7 cellular contexts compared by ENCODE assay signal in the genomic region with DNA sequence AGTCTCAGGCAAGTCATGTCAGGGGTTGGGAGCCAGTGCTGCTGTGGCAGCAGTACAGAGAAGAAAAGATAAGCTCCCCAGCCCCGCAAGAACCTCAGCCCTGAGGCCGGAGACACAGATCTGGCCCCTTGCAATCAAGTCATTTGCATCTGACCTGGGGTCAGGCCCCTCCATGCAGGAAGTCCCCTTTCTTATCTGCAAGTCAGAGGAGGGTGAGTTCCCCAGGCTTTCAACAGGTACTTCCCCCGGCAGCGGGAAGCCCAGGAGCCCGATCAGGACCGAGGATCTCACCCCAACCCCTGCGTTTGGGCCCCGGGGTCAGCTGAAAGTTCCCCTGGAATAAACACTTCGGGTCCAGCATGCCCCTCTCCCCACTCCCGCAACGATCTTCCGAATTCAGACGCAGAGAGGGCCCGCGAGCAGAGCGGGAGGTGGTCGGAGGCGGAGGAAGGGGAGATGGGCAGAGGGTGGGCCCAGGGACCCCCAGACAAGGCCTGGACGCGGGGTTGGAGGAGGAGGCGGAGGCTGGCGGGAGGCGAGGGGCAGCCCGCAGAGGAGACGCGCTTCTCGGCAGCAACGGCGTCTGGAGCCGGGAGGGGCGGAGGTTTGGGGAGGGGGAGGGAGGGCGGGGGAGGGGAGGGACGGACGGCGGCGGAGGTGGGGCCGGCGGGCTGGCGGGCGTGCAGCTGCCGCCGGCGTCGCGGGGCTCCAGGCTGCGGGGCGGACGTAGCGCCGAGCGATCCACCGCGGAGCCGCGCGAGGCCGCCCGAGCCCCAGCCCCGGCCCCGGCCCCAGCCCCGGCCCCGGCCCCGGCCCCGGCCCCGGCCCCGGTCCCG. TPM values are rescaled to one million over a fixed set of nuclear protein-coding genes. Genes with fewer than 3 reads are reported as not detected.
A peak's percentile ranks its signal among the peaks of the same experiment; 100 is the strongest.
DNase-seq lines count a peak whose midpoint lies in the region; ATAC-seq, FAIRE-seq and TF ChIP-seq lines count a peak whose summit lies in the region.

A gene with protein sequence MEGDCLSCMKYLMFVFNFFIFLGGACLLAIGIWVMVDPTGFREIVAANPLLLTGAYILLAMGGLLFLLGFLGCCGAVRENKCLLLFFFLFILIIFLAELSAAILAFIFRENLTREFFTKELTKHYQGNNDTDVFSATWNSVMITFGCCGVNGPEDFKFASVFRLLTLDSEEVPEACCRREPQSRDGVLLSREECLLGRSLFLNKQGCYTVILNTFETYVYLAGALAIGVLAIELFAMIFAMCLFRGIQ (plus strand): TSS at position 685 of the 836 bp plus-strand sequence. CDS start 179,455 bp downstream, outside the sequence.

- RAD21 ChIA-PET in GM12878 (lab: Charles Lee; ENCODE audit: unreplicated experiment) = interaction anchor here (0.6 to 1.5 kb wide), 4 partner anchors 50 to 185 kb away, joined by 3 to 5 read pairs (median 4); no protein-coding TSS in a partner anchor

- H3K4me3 ChIP-seq in GM12878 = peak within 1 kb of the TSS; percentile 86

- in situ Hi-C loops in GM12878 (cut with MboI) = loop anchor here (5.0 to 10.0 kb wide), 2 partner anchors 166 to 188 kb away; no protein-coding TSS in a partner anchor

- H3K27ac ChIP-seq in GM12878 (ENCODE audit: control insufficient read depth, insufficient read depth) = peak within 1 kb of the TSS; percentile 33; the same call in 1 of the 2 replicates

- no peak for FAIRE-seq in GM12878 (lab: Jason Lieb, UNC)

- H3K4me2 ChIP-seq in GM12878 (ENCODE audit: control insufficient read depth, insufficient read depth) = peak within 1 kb of the TSS; percentile 100

- H2AFZ ChIP-seq in GM12878 (ENCODE audit: control insufficient read depth, low read depth, low read length) = peak within 1 kb of the TSS; percentile 86

- POLR2A ChIA-PET in T-cell (lab: Charles Lee) = no interaction called here
- POLR2A ChIA-PET in GM12878 (lab: Charles Lee) = interaction anchor here (1.3 kb wide), 1 partner anchor 102 kb away, joined by 3 read pairs; no protein-coding TSS in a partner anchor

- no peak for TF ChIP-seq CTCF in GM12878 (IDR thresholded peaks at IDR 0.05 in 2 of 3, conservative IDR thresholded peaks at IDR 0.05 in 1 of 3; ENCODE audit: control insufficient read depth in 2 of 3, extremely low read depth in 1 of 3, insufficient read depth in 1 of 3, low read depth in 3 of 3, low read length in 3 of 3)

- intact Hi-C loops in GM12878 (cut with micrococcal nuclease; ENCODE audit: unreplicated experiment) = loop anchor here (5.0 kb wide), 4 partner anchors 51 to 169 kb away; no protein-coding TSS in a partner anchor

- H3K9ac ChIP-seq in GM12878 (ENCODE audit: control insufficient read depth, insufficient read depth, low read length) = peak within 1 kb of the TSS; percentile 58; the same call in 1 of the 2 replicates

- no peaks in the 10 kb centered on the region for H3K9me3 Mint-ChIP-seq in T-cell

- H3K4me1 ChIP-seq in GM12878 (ENCODE audit: control insufficient read depth, insufficient read depth, low read length) = peaks cover 11% of the 10 kb centered on the region

- H3K79me2 ChIP-seq in GM12878 (ENCODE audit: control insufficient read depth, insufficient read depth, low read length) = no peaks in the 10 kb centered on the region

- peak in 23 of 34 experiments; percentile 3 to 34 (median 18) for DNase-seq in T-cell
- peak; percentile 13 for DNase-seq in GM12878 (ENCODE audit: low read depth, low spot score)
- DNase-seq in islet precursor cell = peak; percentile 86
- peak; percentile 34 for DNase-seq in stimulated activated CD4-positive, alpha-beta T cell treated with anti-CD3 and anti-CD28 coated beads, Interleukin-4, amount 100 ng/mL, for 1 hour
- no peak for DNase-seq in midbrain (lab: John Stamatoyannopoulos, UW)

- no TSS peak for BruUV-seq in GM12878 (replicated peaks; lab: Mats Ljungman, UMichigan)

- H3K36me3 Mint-ChIP-seq in T-cell = no peaks in the 10 kb centered on the region

- ATAC-seq in GM18867 (IDR thresholded peaks at IDR 0.05; ENCODE audit: unreplicated experiment) = peak; percentile 73
- ATAC-seq in HG02840 (IDR thresholded peaks at IDR 0.05; ENCODE audit: low FRiP score, unreplicated experiment) = peak; percentile 68
- peak; percentile 51 to 67 (median 62) for ATAC-seq in T-cell (replicated peaks in 1 of 4)
- ATAC-seq in GM12878 = peak; percentile 82

- SMC1A ChIA-PET in GM12878 (lab: Charles Lee; ENCODE audit: uncharacterized antibody, unreplicated experiment) = interaction anchor here (1.0 kb wide), 1 partner anchor 185 kb away, joined by 4 read pairs; no protein-coding TSS in a partner anchor

- no peaks in the 10 kb centered on the region for H4K20me1 ChIP-seq in GM12878 (ENCODE audit: control insufficient read depth, insufficient read depth)

- peak within 1 kb of the TSS; percentile 84 to 86 (median 85) for H3K4me3 Mint-ChIP-seq in T-cell

- peak within 1 kb of the TSS; percentile 80 to 89 for H3K27ac Mint-ChIP-seq in T-cell

- no peaks in the 10 kb centered on the region for H3K36me3 ChIP-seq in GM12878 (ENCODE audit: control insufficient read depth in 2 of 2, insufficient read depth in 2 of 2, low read length in 1 of 2)

- WGBS in GM12878 (ENCODE audit: insufficient coverage, insufficient replicate concordance, low lambda C conversion rate, missing lambda C conversion rate) = 2% methylated on average over 22 of the region's 67 CpGs

- peak; percentile 29; the same call in 1 of the 2 replicates for TF ChIP-seq POLR2A in GM12878 (IDR thresholded peaks at IDR 0.05; ENCODE audit: low read depth, low read length)

- H3K27me3 ChIP-seq in GM12878 (replicated peaks in 1 of 2; ENCODE audit: control insufficient read depth in 2 of 2, insufficient read depth in 2 of 2, low read length in 1 of 2) = peaks cover 0 to 3% of the 10 kb centered on the region in 2 experiments; a peak in 3 of 4 replicates

- no peak for TF ChIP-seq EP300 in GM12878 (IDR thresholded peaks at IDR 0.05; ENCODE audit: borderline replicate concordance in 1 of 2, control insufficient read depth in 1 of 2, low read depth in 2 of 2, low read length in 2 of 2)

- peaks cover 0 to 9% of the 10 kb centered on the region in 2 donors for H3K27me3 Mint-ChIP-seq in T-cell

- H3K4me1 Mint-ChIP-seq in T-cell = peaks cover 30 to 51% (median 38%) of the 10 kb centered on the region in 3 donors

- no peaks in the 10 kb centered on the region for H3K9me3 ChIP-seq in GM12878 (replicated peaks; ENCODE audit: control insufficient read depth, insufficient read depth, low read length)

- CTCF ChIA-PET in T-cell (lab: Charles Lee) (interaction anchor here in 1 of 2 donors (1.0 kb wide), 1 partner anchor 12 kb away, joined by 4 read pairs; no protein-coding TSS in a partner anchor), GM12878 (lab: Yijun Ruan, JAX) (interaction anchor here (0.9 to 1.4 kb wide), 9 partner anchors 17 to 185 kb away, joined by 3 to 7 read pairs (median 5); no protein-coding TSS in a partner anchor)

- TF ChIP-seq RAD21 in GM12878 (IDR thresholded peaks at IDR 0.05; ENCODE audit: insufficient read depth, low read depth, low read length) = no peak

TF ChIP-seq in GM12878, 131 proteins besides CTCF, POLR2A, EP300 and RAD21 (continues in another document):
- TF ChIP-seq NR2C1 (IDR thresholded peaks at IDR 0.05) (peak; percentile 42; the same call in 1 of the 2 replicates), LARP7 (IDR thresholded peaks at IDR 0.05) (peak; percentile 30; the same call in 1 of the 2 replicates), ETV6 (conservative IDR thresholded peaks at IDR 0.05 in 1 of 2, IDR thresholded peaks at IDR 0.05 in 1 of 2; ENCODE audit: borderline replicate concordance in 1 of 2, low read depth in 1 of 2) (no peak), IKZF1 (conservative IDR thresholded peaks at IDR 0.05) (peak; percentile 46), DPF2 (IDR thresholded peaks at IDR 0.05) (no peak), MTA2 (IDR thresholded peaks at IDR 0.05; ENCODE audit: low read depth) (0 out of 2 replicates have a peak, but pooled peaks have one; percentile 19), POLR2AphosphoS5 (IDR thresholded peaks at IDR 0.05; ENCODE audit: low read length) (0 out of 2 replicates have a peak, but pooled peaks have one; percentile 20), CBFB (IDR thresholded peaks at IDR 0.05; ENCODE audit: low read depth) (no peak), HDGF (IDR thresholded peaks at IDR 0.05) (no peak)
- TF ChIP-seq, protein P1, sequence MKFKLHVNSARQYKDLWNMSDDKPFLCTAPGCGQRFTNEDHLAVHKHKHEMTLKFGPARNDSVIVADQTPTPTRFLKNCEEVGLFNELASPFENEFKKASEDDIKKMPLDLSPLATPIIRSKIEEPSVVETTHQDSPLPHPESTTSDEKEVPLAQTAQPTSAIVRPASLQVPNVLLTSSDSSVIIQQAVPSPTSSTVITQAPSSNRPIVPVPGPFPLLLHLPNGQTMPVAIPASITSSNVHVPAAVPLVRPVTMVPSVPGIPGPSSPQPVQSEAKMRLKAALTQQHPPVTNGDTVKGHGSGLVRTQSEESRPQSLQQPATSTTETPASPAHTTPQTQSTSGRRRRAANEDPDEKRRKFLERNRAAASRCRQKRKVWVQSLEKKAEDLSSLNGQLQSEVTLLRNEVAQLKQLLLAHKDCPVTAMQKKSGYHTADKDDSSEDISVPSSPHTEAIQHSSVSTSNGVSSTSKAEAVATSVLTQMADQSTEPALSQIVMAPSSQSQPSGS (IDR thresholded peaks at IDR 0.05; ENCODE audit: low read length) = 0 out of 2 replicates have a peak, but pooled peaks have one; percentile 39

RNA-seq across cellular contexts. Expression of the gene that starts here (rescaled TPM):
- total RNA-seq in T-cell (10 to 100 TPM; 18.4 to 59.1 (median 25.7) TPM), GM12878 (2014; rRNA removed) (0.11 and 0.27 TPM in 2 replicates), GM12878 (2014; rRNA removed; fragmentation: Illumina TruSeq; extraction: Trizol) (0.13 and 0.23 TPM in 2 replicates), GM12878 (2021) (0.77 and 0.96 TPM in 2 replicates)
- total RNA-seq in GM12878 (2013; cell fraction: nucleolus; rRNA removed) = 0.71 and 1.2 TPM in 2 replicates
- 1.1 TPM for polyA plus RNA-seq in GM12878 (2011; ENCODE audit: low read depth)
- polyA plus RNA-seq in GM12878 (2011; rRNA removed) (0.13 and 0.46 TPM in 2 replicates), GM12878 (2014; fragmentation: Illumina TruSeq; extraction: Trizol) (0.27 and 0.32 TPM in 2 replicates), GM12878 (2014; fragmentation: Nextera tagmentation; extraction: Ambion mirVana) (under 1 TPM; 0.02 to 0.13 TPM), GM12878 (2014; rRNA removed) (0.10 and 0.13 TPM in 2 replicates), GM12878 (2016; fragmentation: Nextera tagmentation; extraction: Ambion mirVana) (under 1 TPM in 1 of 2 experiments, not detected in 1; 0.15 TPM)
- 0.45 and 0.49 TPM in 2 replicates for polyA plus RNA-seq in GM12878 (2011; cell fraction: cytosol; rRNA removed)
- 0.40 and 0.75 TPM in 2 replicates for polyA plus RNA-seq in GM12878 (2011; cell fraction: nucleus; rRNA removed)
- 0.67 and 3.0 TPM in 2 replicates for polyA plus RNA-seq in GM12878 (2012)
- polyA minus RNA-seq in GM12878 (2011; rRNA and poly(A)+ RNA removed) = 0.44 and 0.77 TPM in 2 replicates
- not detected in 2 replicates for polyA minus RNA-seq in GM12878 (2011; cell fraction: cytosol; rRNA and poly(A)+ RNA removed)
- 1.1 and 1.3 TPM in 2 replicates for polyA minus RNA-seq in GM12878 (2011; cell fraction: nucleus; rRNA and poly(A)+ RNA removed)

Comparison
In these comparisons a context has a peak if more than half of its experiments do, and no peak if none do; other contexts are left out.
1. RNA of the gene that starts here (total RNA-seq): 18.4 to 59.1 TPM in T-cell; 0.11 to 1.2 TPM in GM12878; every median in the first group is over 4 times any median in the second.
2. Peak in every context shown above with its lines, with median percentiles within 50 percentile points of each other: ATAC-seq.